8 cellular contexts compared by ENCODE assay signal in genomic region chr2:75466708-75467311, GRCh38.
DNase-seq lines count a peak whose midpoint lies in the region; ATAC-seq, FAIRE-seq and TF ChIP-seq lines count a peak whose summit lies in the region.

No MANE protein-coding gene starts in this region.

- 48 to 59% (median 56%) methylated on average over 3 of the region's 3 CpGs for WGBS in heart left ventricle, 4 donors

- ATAC-seq in HG02588 (IDR thresholded peaks at IDR 0.05; ENCODE audit: unreplicated experiment) (peak; percentile 47), GM18520 (IDR thresholded peaks at IDR 0.05; ENCODE audit: unreplicated experiment) (no peak), heart left ventricle (no peak)

- H3K27me3 Mint-ChIP-seq in glutamatergic neuron (ENCODE audit: unreplicated experiment): peaks cover 2% of the 10 kb centered on the region
- peaks cover 22% of the 10 kb centered on the region for H3K27me3 Mint-ChIP-seq in activated T-helper 2 cell treated with anti-CD3 and anti-CD28 coated beads, Interferon-gamma antibody, Interleukin-2, Interleukin-4, amounts not matched to agents 10 μg/mL and 5 μg/mL and 100 μg/mL, durations not matched to agents 14 hours and 24 hours and 36 hours (ENCODE audit: low read depth)

- no peak overlapping the region for H3K4me3 ChIP-seq in heart left ventricle

- no peak overlapping the region for H3K27ac ChIP-seq in heart left ventricle

- H3K36me3 Mint-ChIP-seq in glutamatergic neuron (ENCODE audit: unreplicated experiment): no peaks in the 10 kb centered on the region
- no peaks in the 10 kb centered on the region for H3K36me3 Mint-ChIP-seq in activated T-helper 2 cell treated with anti-CD3 and anti-CD28 coated beads, Interferon-gamma antibody, Interleukin-2, Interleukin-4, amounts not matched to agents 10 μg/mL and 5 μg/mL and 100 μg/mL, durations not matched to agents 14 hours and 24 hours and 36 hours (ENCODE audit: low read depth)

- FAIRE-seq in RCC 7860 (lab: Jason Lieb, UNC): no peak

- no peaks in the 10 kb centered on the region for H3K9me3 ChIP-seq in heart left ventricle

- no peaks in the 10 kb centered on the region for H3K9me3 Mint-ChIP-seq in glutamatergic neuron (ENCODE audit: unreplicated experiment)
- H3K9me3 Mint-ChIP-seq in activated T-helper 2 cell treated with anti-CD3 and anti-CD28 coated beads, Interferon-gamma antibody, Interleukin-2, Interleukin-4, amounts not matched to agents 10 μg/mL and 5 μg/mL and 100 μg/mL, durations not matched to agents 14 hours and 24 hours and 36 hours: no peaks in the 10 kb centered on the region

- no peaks in the 10 kb centered on the region for H3K4me1 Mint-ChIP-seq in glutamatergic neuron (ENCODE audit: low read depth, unreplicated experiment)
- H3K4me1 Mint-ChIP-seq in activated T-helper 2 cell treated with anti-CD3 and anti-CD28 coated beads, Interferon-gamma antibody, Interleukin-2, Interleukin-4, amounts not matched to agents 10 μg/mL and 5 μg/mL and 100 μg/mL, durations not matched to agents 14 hours and 24 hours and 36 hours (ENCODE audit: low read depth): no peaks in the 10 kb centered on the region

- intact Hi-C loops in activated T-helper 2 cell treated with anti-CD3 and anti-CD28 coated beads, Interferon-gamma antibody, Interleukin-2, Interleukin-4, amounts not matched to agents 10 μg/mL and 5 μg/mL and 100 μg/mL, durations not matched to agents 14 hours and 24 hours and 36 hours (cut with micrococcal nuclease): no loop called here
- intact Hi-C loops in heart left ventricle (cut with DNase I): loop anchor here in 2 of 10 donors (5.0 kb wide), 2 partner anchors 140 to 160 kb away; no protein-coding TSS in a partner anchor

- H3K27ac Mint-ChIP-seq in glutamatergic neuron (ENCODE audit: unreplicated experiment): no peak overlapping the region
- no peak overlapping the region for H3K27ac Mint-ChIP-seq in activated T-helper 2 cell treated with anti-CD3 and anti-CD28 coated beads, Interferon-gamma antibody, Interleukin-2, Interleukin-4, amounts not matched to agents 10 μg/mL and 5 μg/mL and 100 μg/mL, durations not matched to agents 14 hours and 24 hours and 36 hours

- H3K36me3 ChIP-seq in heart left ventricle: no peaks in the 10 kb centered on the region

- H3K27me3 ChIP-seq in heart left ventricle: peaks cover 0 to 28% (median 0%) of the 10 kb centered on the region in 9 donors

- no peak for TF ChIP-seq POLR2A in heart left ventricle (IDR thresholded peaks at IDR 0.05)

- TF ChIP-seq CTCF in glutamatergic neuron (IDR thresholded peaks at IDR 0.05; ENCODE audit: partially characterized antibody, unreplicated experiment) (peak; percentile 82), heart left ventricle (IDR thresholded peaks at IDR 0.05) (peak in 5 of 12 donors; percentile 7 to 38 (median 25))

- H3K4me3 Mint-ChIP-seq in glutamatergic neuron (ENCODE audit: unreplicated experiment): no peak overlapping the region
- no peak overlapping the region for H3K4me3 Mint-ChIP-seq in activated T-helper 2 cell treated with anti-CD3 and anti-CD28 coated beads, Interferon-gamma antibody, Interleukin-2, Interleukin-4, amounts not matched to agents 10 μg/mL and 5 μg/mL and 100 μg/mL, durations not matched to agents 14 hours and 24 hours and 36 hours (ENCODE audit: low read depth)

- no peaks in the 10 kb centered on the region for H3K4me1 ChIP-seq in heart left ventricle

- DNase-seq in NCI-H510A treated with DMSO at 0.1 percent for 48 hours (lab: John Stamatoyannopoulos, UW) (peak; percentile 23), NCI-H510A (lab: John Stamatoyannopoulos, UW) (no peak), RCC 7860 (ENCODE audit: low spot score) (peak; percentile 24), glutamatergic neuron (peak; percentile 60), heart left ventricle (no peak)
- DNase-seq in activated T-helper 2 cell treated with anti-CD3 and anti-CD28 coated beads, Interferon-gamma antibody, Interleukin-2, Interleukin-4, amounts not matched to agents 10 μg/mL and 5 μg/mL and 100 μg/mL, durations not matched to agents 14 hours and 24 hours and 36 hours (ENCODE audit: low spot score): no peak

Comparison
In these comparisons a context has a peak if more than half of its experiments do, and no peak if none do; other contexts are left out.
1. DNase-seq: peak in NCI-H510A treated with DMSO at 0.1 percent for 48 hours (single experiment), RCC 7860 (single experiment) and glutamatergic neuron (single experiment); none in NCI-H510A (single experiment), activated T-helper 2 cell treated with anti-CD3 and anti-CD28 coated beads, Interferon-gamma antibody, Interleukin-2, Interleukin-4, amounts not matched to agents 10 μg/mL and 5 μg/mL and 100 μg/mL, durations not matched to agents 14 hours and 24 hours and 36 hours (single experiment) and heart left ventricle (0 of 5).